In the genomic region with DNA sequence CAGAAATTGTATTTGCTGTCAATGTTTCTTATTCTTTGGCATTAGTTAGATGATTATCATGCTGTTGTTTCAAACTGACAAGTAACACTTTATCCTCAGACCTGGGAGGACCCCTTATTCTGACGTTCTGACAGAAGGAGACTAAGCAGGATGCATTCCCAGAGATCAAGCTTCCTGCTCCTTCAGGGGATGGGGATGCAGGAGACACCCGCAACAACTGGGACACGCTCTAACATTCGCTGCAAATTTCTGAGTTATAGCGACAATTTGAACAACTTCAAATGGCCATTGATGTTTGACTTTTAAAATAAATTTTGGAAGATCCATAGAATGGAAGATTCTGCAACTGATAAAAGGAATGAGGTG, we compare ENCODE assay signal across 19 cellular contexts.
"Had no signal": no experiment of that assay in that cellular context is flagged by ENCODE, and none has a peak within 500 bp of the region (broad histone marks: within the 10 kb centered on the region; RNA-seq: fewer than 3 reads in every experiment).

No MANE protein-coding gene starts in this region.

- H3K4me3 ChIP-seq: lung, spleen, thoracic aorta had no signal

- H3K27ac ChIP-seq: spleen, thoracic aorta had no signal

- DNase-seq: activated naive CD4-positive, alpha-beta T cell treated with Interleukin-2 at 50 U/mL for 16 hours; anterior cingulate cortex; caudate nucleus; foreskin melanocyte; glutamatergic neuron; hippocampal formation; kidney; natural killer cell; posterior cingulate gyrus; retina; spleen; stimulated activated naive B cell treated with anti-CD40 and anti-IgM and Interleukin-4, amounts not matched to agents 10 μg/mL and 1 μg/mL and 100 μg/mL, for 72 hours; T-helper 2 cell had no signal

- H3K4me3 Mint-ChIP-seq: activated CD4-positive, alpha-beta T cell treated with anti-CD3 and anti-CD28 coated beads for 36 hours; activated T-helper 17 cell treated with anti-CD3 and anti-CD28 coated beads, Interleukin-2, amount 50 U/mL, for 72 hours; natural killer cell; stimulated activated naive B cell treated with anti-CD40 and anti-IgM and Interleukin-4, amounts not matched to agents 10 μg/mL and 1 μg/mL and 100 μg/mL, for 72 hours had no signal

- ATAC-seq: activated CD4-positive, alpha-beta T cell treated with anti-CD3 and anti-CD28 coated beads for 36 hours; activated T-helper 17 cell treated with anti-CD3 and anti-CD28 coated beads, Interleukin-2, amount 50 U/mL, for 72 hours; left lobe of liver; natural killer cell; stimulated activated naive B cell treated with anti-CD40 and anti-IgM and Interleukin-4, amounts not matched to agents 10 μg/mL and 1 μg/mL and 100 μg/mL, for 72 hours had no signal

- H3K27ac Mint-ChIP-seq: activated CD4-positive, alpha-beta T cell treated with anti-CD3 and anti-CD28 coated beads for 36 hours; activated T-helper 17 cell treated with anti-CD3 and anti-CD28 coated beads, Interleukin-2, amount 50 U/mL, for 72 hours; brain; natural killer cell; stimulated activated naive B cell treated with anti-CD40 and anti-IgM and Interleukin-4, amounts not matched to agents 10 μg/mL and 1 μg/mL and 100 μg/mL, for 72 hours had no signal

- H3K36me3 ChIP-seq: spleen, thoracic aorta had no signal

- H3K9me3 ChIP-seq: thoracic aorta had no signal

- H3K36me3 Mint-ChIP-seq: brain had no signal
